ENCODE assay signal across 14 cellular contexts in genomic region chr7:47495269-47495875, GRCh38.
DNase-seq lines count a peak whose midpoint lies in the region; ATAC-seq and TF ChIP-seq lines count a peak whose summit lies in the region.
"Had no signal": no experiment of that assay in that cellular context is flagged by ENCODE, and none has a peak within 500 bp of the region (broad histone marks: within the 10 kb centered on the region; RNA-seq: fewer than 3 reads in every experiment).

No MANE protein-coding gene starts in this region.

- H3K36me3 ChIP-seq in heart right ventricle (no peaks in the 10 kb centered on the region), uterus (no peaks in the 10 kb centered on the region)
- H3K36me3 ChIP-seq: pancreas, SJCRH30 had no signal

- H3K9me3 Mint-ChIP-seq in nephron progenitor cell = peaks cover 4% of the 10 kb centered on the region
- H3K9me3 Mint-ChIP-seq: activated T-helper 17 cell treated with anti-CD3 and anti-CD28 coated beads, Interleukin-2, amount 50 U/mL, for 72 hours had no signal

- 77 to 86% methylated on average over 12 of the region's 12 CpGs for WGBS in heart right ventricle, 2 donors

- TF ChIP-seq CTCF in RWPE1 (conservative IDR thresholded peaks at IDR 0.05; ENCODE audit: low read depth) = no peak
- no peak for TF ChIP-seq CTCF in heart right ventricle (IDR thresholded peaks at IDR 0.05)
- no peak for TF ChIP-seq CTCF in nephron progenitor cell (IDR thresholded peaks at IDR 0.05)
- TF ChIP-seq CTCF in uterus (IDR thresholded peaks at IDR 0.05) = no peak

- no peak for TF ChIP-seq POLR2A in uterus (IDR thresholded peaks at IDR 0.05)

- intact Hi-C loops in heart right ventricle (cut with DNase I) = no loop called here
- intact Hi-C loops in uterus (cut with DNase I; ENCODE audit: low total_unique reads) = no loop called here

- H3K4me1 ChIP-seq in heart right ventricle (peaks cover 7 to 64% (median 38%) of the 10 kb centered on the region in 9 donors), uterus (peaks cover 5 to 19% of the 10 kb centered on the region in 2 donors)

- H3K27ac Mint-ChIP-seq in nephron progenitor cell = peak overlapping the region; percentile 98
- H3K27ac Mint-ChIP-seq: activated T-helper 17 cell treated with anti-CD3 and anti-CD28 coated beads, Interleukin-2, amount 50 U/mL, for 72 hours had no signal

- ATAC-seq in heart right ventricle (peak in 6 of 8 donors; percentile 6 to 52 (median 23)), HG03045 (IDR thresholded peaks at IDR 0.05; ENCODE audit: unreplicated experiment) (no peak), HG03280 (IDR thresholded peaks at IDR 0.05; ENCODE audit: unreplicated experiment) (no peak)
- ATAC-seq: activated T-helper 17 cell treated with anti-CD3 and anti-CD28 coated beads, Interleukin-2, amount 50 U/mL, for 72 hours had no signal

- DNase-seq in RWPE1 (ENCODE audit: low spot score) (no peak), heart right ventricle (no peak), nephron progenitor cell (no peak), uterus (no peak), hypothalamus (lab: John Stamatoyannopoulos, UW) (no peak)
- DNase-seq: activated CD4-positive, alpha-beta T cell treated with anti-CD3 and anti-CD28 coated beads, Interleukin-2, amount 50 U/mL, for 48 hours; midbrain; NCI-H774; SJCRH30; stimulated activated CD4-positive, alpha-beta T cell treated with anti-CD3 and anti-CD28 coated beads, Interleukin-12 subunit alpha, Interleukin-12 subunit beta, amount 100 ng/mL, for 4 hours had no signal

- H3K27me3 ChIP-seq in heart right ventricle (no peaks in the 10 kb centered on the region), uterus (no peaks in the 10 kb centered on the region)
- H3K27me3 ChIP-seq: pancreas, SJCRH30 had no signal

- H3K4me3 Mint-ChIP-seq in nephron progenitor cell = peak overlapping the region; percentile 44
- H3K4me3 Mint-ChIP-seq: activated T-helper 17 cell treated with anti-CD3 and anti-CD28 coated beads, Interleukin-2, amount 50 U/mL, for 72 hours had no signal

- peaks cover 12% of the 10 kb centered on the region for H3K36me3 Mint-ChIP-seq in nephron progenitor cell (ENCODE audit: low read depth)

- H3K27me3 Mint-ChIP-seq in nephron progenitor cell (ENCODE audit: low read depth, poor library complexity) = peaks cover 3% of the 10 kb centered on the region
- H3K27me3 Mint-ChIP-seq: activated T-helper 17 cell treated with anti-CD3 and anti-CD28 coated beads, Interleukin-2, amount 50 U/mL, for 72 hours had no signal

- H3K9me3 ChIP-seq in heart right ventricle = no peaks in the 10 kb centered on the region
- no peaks in the 10 kb centered on the region for H3K9me3 ChIP-seq in uterus
- H3K9me3 ChIP-seq: pancreas, SJCRH30 had no signal

- H3K4me3 ChIP-seq in heart right ventricle (peak overlapping the region in 2 of 10 donors; percentile 24 to 38), uterus (no peak overlapping the region)
- H3K4me3 ChIP-seq: pancreas, SJCRH30 had no signal

- peak overlapping the region; percentile 4 for H3K27ac ChIP-seq in RWPE1
- H3K27ac ChIP-seq in heart right ventricle = peak overlapping the region in 8 of 10 donors; percentile 19 to 72 (median 48)
- H3K27ac ChIP-seq in uterus = peak overlapping the region; percentile 56 to 61
- H3K27ac ChIP-seq: SJCRH30 had no signal

- H3K4me1 Mint-ChIP-seq in nephron progenitor cell = peaks cover 97% of the 10 kb centered on the region

- CTCF ChIA-PET in RWPE1 (lab: Yijun Ruan, JAX) = no interaction called here

- POLR2A ChIA-PET in RWPE1 (lab: Yijun Ruan, JAX; ENCODE audit: low non-redundant PET) = no interaction called here

Comparison
In these comparisons a context has a peak if more than half of its experiments do, and no peak if none do; other contexts are left out.
1. H3K27ac ChIP-seq: peak in every context shown above with its lines; median percentile 58 in uterus; 48 in heart right ventricle; 4 in RWPE1.
2. ATAC-seq: peak in heart right ventricle (6 of 8); none in HG03045 (single experiment) and HG03280 (single experiment).